8 cellular contexts compared by ENCODE assay signal in the genomic region with DNA sequence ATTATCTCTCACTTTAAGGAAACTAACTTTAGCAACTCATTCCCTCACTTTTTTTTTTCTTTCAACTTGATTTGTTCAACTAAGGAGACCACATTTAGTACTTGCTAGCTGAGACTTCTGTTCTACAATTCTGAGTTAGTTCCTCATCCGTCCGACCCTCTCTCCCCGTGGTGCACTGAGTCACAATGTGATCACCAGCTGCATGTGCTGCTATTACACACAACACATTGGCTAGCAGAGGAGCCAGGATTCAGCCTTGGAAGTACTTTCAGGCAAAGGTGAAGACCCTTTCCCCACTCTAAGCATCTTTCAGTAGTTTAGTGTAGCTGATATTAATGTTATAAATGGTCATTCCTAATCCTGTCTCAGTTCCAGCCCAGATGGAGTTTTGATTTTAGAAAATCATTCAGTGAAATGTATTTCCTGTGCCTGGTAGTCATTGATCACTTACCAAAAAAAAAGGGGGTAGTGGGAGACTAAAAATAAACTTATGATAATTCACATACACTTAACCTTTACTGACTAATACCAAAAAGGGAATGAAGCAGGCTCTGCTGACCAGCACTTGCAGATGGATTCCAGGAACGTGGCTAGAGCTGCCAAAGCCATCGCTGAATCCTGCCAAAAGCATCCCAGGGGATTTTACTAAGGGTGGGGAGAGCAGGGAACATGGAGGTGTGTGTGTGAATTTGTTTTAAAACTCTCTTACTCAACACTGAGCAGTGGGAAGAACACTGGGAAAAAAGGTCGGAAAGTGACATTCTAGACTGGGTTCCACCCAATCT.
A peak's percentile ranks its signal among the peaks of the same experiment; 100 is the strongest.
DNase-seq lines count a peak whose midpoint lies in the region; ATAC-seq and TF ChIP-seq lines count a peak whose summit lies in the region.

No MANE protein-coding gene starts in this region.

- H3K9me2 ChIP-seq in OCI-LY1 (ENCODE audit: low read depth, low read length): no peaks in the 10 kb centered on the region

- H3K36me3 ChIP-seq in OCI-LY1 (ENCODE audit: insufficient read depth, low read length) (peaks cover 43% of the 10 kb centered on the region), rectal smooth muscle tissue (ENCODE audit: control insufficient read depth, insufficient read depth, low read length) (no peaks in the 10 kb centered on the region)

- H3K4me1 ChIP-seq in OCI-LY1 (ENCODE audit: insufficient read depth, low read length, severe bottlenecking) (peaks cover 96% of the 10 kb centered on the region), rectal smooth muscle tissue (ENCODE audit: control insufficient read depth, insufficient read depth, low read length) (peaks cover 23% of the 10 kb centered on the region)

- peak; percentile 87 for DNase-seq in ELR (ENCODE audit: low read depth)
- DNase-seq in fibroblast of pulmonary artery (ENCODE audit: low read depth): peak; percentile 95
- no peak for DNase-seq in NCI-H2081 (lab: John Stamatoyannopoulos, UW)
- DNase-seq in islet precursor cell: no peak
- DNase-seq in globus pallidus (ENCODE audit: low spot score): no peak

- H3K79me2 ChIP-seq in OCI-LY1 (ENCODE audit: insufficient read depth, low read length): peaks cover 11% of the 10 kb centered on the region

- H3K27ac ChIP-seq in OCI-LY1 (ENCODE audit: low read depth, low read length, poor library complexity, severe bottlenecking): peak overlapping the region; percentile 90
- peak overlapping the region; percentile 85 for H3K27ac ChIP-seq in rectal smooth muscle tissue (ENCODE audit: low read depth, low read length)

- ATAC-seq in HG02571 (IDR thresholded peaks at IDR 0.05; ENCODE audit: unreplicated experiment): no peak

- no peaks in the 10 kb centered on the region; the same call in 1 of the 2 replicates for H3F3A ChIP-seq in OCI-LY1 (ENCODE audit: insufficient read depth, low read length)

- H4K20me1 ChIP-seq in OCI-LY1 (ENCODE audit: insufficient read depth, low read length): no peaks in the 10 kb centered on the region

- H3K4me2 ChIP-seq in OCI-LY1 (ENCODE audit: low read length): peak overlapping the region; percentile 94

- TF ChIP-seq CTCF in OCI-LY1 (IDR thresholded peaks at IDR 0.05; ENCODE audit: low read length) (no peak), fibroblast of pulmonary artery (IDR thresholded peaks at IDR 0.05; ENCODE audit: low read length, missing control alignments) (no peak)

- H3K9me3 ChIP-seq in OCI-LY1 (ENCODE audit: low read length): no peaks in the 10 kb centered on the region

- peak overlapping the region; percentile 88; the same call in 1 of the 2 replicates for H3K9ac ChIP-seq in OCI-LY1 (ENCODE audit: low read length)
- H3K9ac ChIP-seq in rectal smooth muscle tissue (ENCODE audit: low read length): no peak overlapping the region

- peak overlapping the region; percentile 71 for H3K4me3 ChIP-seq in OCI-LY1 (ENCODE audit: low read depth, low read length, poor library complexity, severe bottlenecking)
- H3K4me3 ChIP-seq in fibroblast of pulmonary artery (replicated peaks; ENCODE audit: low read depth, low read length): no peak overlapping the region
- H3K4me3 ChIP-seq in rectal smooth muscle tissue (ENCODE audit: low read length): no peak overlapping the region

- H2AFZ ChIP-seq in OCI-LY1 (ENCODE audit: low read length): no peak overlapping the region

- H3K27me3 ChIP-seq in OCI-LY1 (ENCODE audit: insufficient read depth, low read length) (no peaks in the 10 kb centered on the region), rectal smooth muscle tissue (ENCODE audit: control insufficient read depth, insufficient read depth, low read length) (no peaks in the 10 kb centered on the region)

Comparison
In these comparisons a context has a peak if more than half of its experiments do, and no peak if none do; other contexts are left out.
1. DNase-seq: peak in ELR (single experiment) and fibroblast of pulmonary artery (single experiment); none in NCI-H2081 (0 of 2), islet precursor cell (single experiment) and globus pallidus (single experiment).